ENCODE assay signal across 9 cellular contexts in the genomic region with DNA sequence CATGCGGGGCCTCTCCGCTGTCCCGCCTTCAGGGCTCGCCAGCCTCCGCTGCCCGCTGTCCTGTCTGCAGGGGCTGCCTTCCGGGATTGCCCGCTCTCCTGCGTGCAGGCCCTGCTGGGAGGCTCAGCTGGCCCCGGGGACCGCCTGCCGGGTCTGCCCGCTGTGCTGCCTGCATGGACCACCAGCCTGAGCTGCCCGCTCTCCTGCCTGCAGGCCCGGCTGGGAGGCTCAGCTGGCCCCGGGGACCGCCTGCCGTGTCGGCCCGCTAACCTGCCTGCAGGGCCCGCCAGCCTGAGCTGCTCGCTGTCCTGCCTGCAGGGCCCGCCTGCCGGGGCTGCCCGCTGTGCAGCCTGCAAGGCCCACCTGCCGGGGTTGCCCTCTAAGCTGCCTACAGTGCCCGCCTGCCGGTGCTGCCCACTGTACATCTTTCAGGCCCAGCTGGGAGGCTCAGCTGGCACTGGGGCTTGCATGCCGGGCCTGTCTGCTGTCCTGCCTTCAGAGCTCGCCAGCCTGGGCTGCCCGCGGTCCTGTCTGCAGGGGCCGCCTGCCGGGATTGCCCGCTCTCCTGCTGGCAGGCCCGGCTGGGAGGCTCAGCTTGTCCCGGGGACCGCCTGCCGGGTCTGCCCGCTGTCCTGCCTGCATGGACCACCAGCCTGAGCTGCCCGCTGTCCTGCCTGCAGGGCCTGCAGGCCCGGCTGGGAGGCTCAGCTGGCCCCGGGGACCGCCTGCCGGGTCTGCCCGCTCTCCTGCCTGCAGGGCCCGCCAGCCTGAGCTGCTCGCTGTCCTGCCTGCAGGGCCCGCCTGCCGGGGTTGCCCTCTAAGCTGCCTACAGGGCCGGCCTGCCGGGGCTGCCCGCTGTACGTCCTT.
DNase-seq lines count a peak whose midpoint lies in the region; ATAC-seq and TF ChIP-seq lines count a peak whose summit lies in the region.
"Had no signal": no experiment of that assay in that cellular context is flagged by ENCODE, and none has a peak within 500 bp of the region (broad histone marks: within the 10 kb centered on the region; RNA-seq: fewer than 3 reads in every experiment).

No MANE protein-coding gene starts in this region.

- H3F3A ChIP-seq in PC-9 (ENCODE audit: insufficient read depth, low read depth), result no peaks in the 10 kb centered on the region

- H3K27ac ChIP-seq in PC-9, result no peak overlapping the region
- H3K27ac ChIP-seq: HL-60 had no signal

- DNase-seq in PC-9 (no peak), memory B cell (ENCODE audit: low spot score in 2 of 2) (peak; percentile 41 to 50), epidermal melanocyte (ENCODE audit: insufficient read length, low spot score) (no peak)
- peak; percentile 75 for DNase-seq in activated naive CD4-positive, alpha-beta T cell treated with anti-CD3 and anti-CD28 coated beads, Interleukin-2, amount 10 ng/mL, durations not matched to agents 7 days and 5 days
- DNase-seq in stimulated activated naive B cell treated with anti-CD40 and anti-IgM and Interleukin-4, amounts not matched to agents 10 μg/mL and 1 μg/mL and 100 μg/mL, for 72 hours, result peak; percentile 66

- H3K79me2 ChIP-seq in PC-9 (ENCODE audit: low read depth), result no peaks in the 10 kb centered on the region

- POLR2A ChIA-PET in PC-9 (lab: Charles Lee; ENCODE audit: unreplicated experiment), result no interaction called here

- CTCF ChIA-PET in PC-9 (lab: Charles Lee), result no interaction called here
- CTCF ChIA-PET in activated naive CD4-positive, alpha-beta T cell treated with anti-CD3 and anti-CD28 coated beads, Interleukin-2, amount 10 ng/mL, durations not matched to agents 7 days and 5 days (lab: Charles Lee), result no interaction called here

- TF ChIP-seq CTCF in PC-9 (conservative IDR thresholded peaks at IDR 0.05), result no peak

- no peaks in the 10 kb centered on the region for H3K4me1 ChIP-seq in PC-9 (replicated peaks; ENCODE audit: insufficient read depth)

- H3K4me1 Mint-ChIP-seq in activated naive CD4-positive, alpha-beta T cell treated with anti-CD3 and anti-CD28 coated beads, Interleukin-2, amount 10 ng/mL, durations not matched to agents 7 days and 5 days, result peaks cover 8% of the 10 kb centered on the region
- peaks cover 7% of the 10 kb centered on the region for H3K4me1 Mint-ChIP-seq in memory B cell
- peaks cover 0 to 8% of the 10 kb centered on the region in 2 donors for H3K4me1 Mint-ChIP-seq in stimulated activated naive B cell treated with anti-CD40 and anti-IgM and Interleukin-4, amounts not matched to agents 10 μg/mL and 1 μg/mL and 100 μg/mL, for 72 hours

- H3K27ac Mint-ChIP-seq in activated naive CD4-positive, alpha-beta T cell treated with anti-CD3 and anti-CD28 coated beads, Interleukin-2, amount 10 ng/mL, durations not matched to agents 7 days and 5 days, result peak overlapping the region; percentile 71
- H3K27ac Mint-ChIP-seq in memory B cell, result peak overlapping the region; percentile 90
- H3K27ac Mint-ChIP-seq in stimulated activated naive B cell treated with anti-CD40 and anti-IgM and Interleukin-4, amounts not matched to agents 10 μg/mL and 1 μg/mL and 100 μg/mL, for 72 hours, result peak overlapping the region; percentile 82

- intact Hi-C loops in PC-9 (cut with micrococcal nuclease; ENCODE audit: unreplicated experiment), result no loop called here

- no peaks in the 10 kb centered on the region for H3K9me2 ChIP-seq in PC-9 (ENCODE audit: insufficient read depth)

- peaks cover 5% of the 10 kb centered on the region for H3K36me3 Mint-ChIP-seq in activated naive CD4-positive, alpha-beta T cell treated with anti-CD3 and anti-CD28 coated beads, Interleukin-2, amount 10 ng/mL, durations not matched to agents 7 days and 5 days
- H3K36me3 Mint-ChIP-seq in memory B cell, result no peaks in the 10 kb centered on the region
- H3K36me3 Mint-ChIP-seq in stimulated activated naive B cell treated with anti-CD40 and anti-IgM and Interleukin-4, amounts not matched to agents 10 μg/mL and 1 μg/mL and 100 μg/mL, for 72 hours, result peaks cover 11% of the 10 kb centered on the region in 2 donors

- H3K9me3 ChIP-seq in PC-9 (ENCODE audit: insufficient read depth, low read depth), result no peaks in the 10 kb centered on the region

- no peak overlapping the region for H3K4me3 ChIP-seq in PC-9

- peak; percentile 52 for ATAC-seq in GM21360 (IDR thresholded peaks at IDR 0.05; ENCODE audit: unreplicated experiment)
- ATAC-seq in memory B cell (ENCODE audit: low read depth), result peak; percentile 69
- peak; percentile 76 to 78 for ATAC-seq in stimulated activated naive B cell treated with anti-CD40 and anti-IgM and Interleukin-4, amounts not matched to agents 10 μg/mL and 1 μg/mL and 100 μg/mL, for 72 hours (replicated peaks)
- no peak for ATAC-seq in HG03025 (IDR thresholded peaks at IDR 0.05; ENCODE audit: low FRiP score, unreplicated experiment)
- ATAC-seq in HG02571 (IDR thresholded peaks at IDR 0.05; ENCODE audit: unreplicated experiment), result no peak

- no peaks in the 10 kb centered on the region for H3K27me3 ChIP-seq in PC-9 (ENCODE audit: insufficient read depth, low read depth)

- no peaks in the 10 kb centered on the region for H4K20me1 ChIP-seq in PC-9 (ENCODE audit: insufficient read depth)

- no TSS peak for BruUV-seq in PC-9 (replicated peaks; lab: Mats Ljungman, UMichigan)

- H3K4me2 ChIP-seq in PC-9, result peak overlapping the region; percentile 16; the same call in 1 of the 2 replicates

- peaks cover 43% of the 10 kb centered on the region for H3K9me3 Mint-ChIP-seq in activated naive CD4-positive, alpha-beta T cell treated with anti-CD3 and anti-CD28 coated beads, Interleukin-2, amount 10 ng/mL, durations not matched to agents 7 days and 5 days
- peaks cover 9% of the 10 kb centered on the region for H3K9me3 Mint-ChIP-seq in memory B cell
- peaks cover 26 to 34% of the 10 kb centered on the region in 2 donors for H3K9me3 Mint-ChIP-seq in stimulated activated naive B cell treated with anti-CD40 and anti-IgM and Interleukin-4, amounts not matched to agents 10 μg/mL and 1 μg/mL and 100 μg/mL, for 72 hours

- peak overlapping the region; percentile 60 for H3K4me3 Mint-ChIP-seq in activated naive CD4-positive, alpha-beta T cell treated with anti-CD3 and anti-CD28 coated beads, Interleukin-2, amount 10 ng/mL, durations not matched to agents 7 days and 5 days
- peak overlapping the region; percentile 89 for H3K4me3 Mint-ChIP-seq in memory B cell
- H3K4me3 Mint-ChIP-seq in stimulated activated naive B cell treated with anti-CD40 and anti-IgM and Interleukin-4, amounts not matched to agents 10 μg/mL and 1 μg/mL and 100 μg/mL, for 72 hours, result peak overlapping the region; percentile 78 to 89

- no peak overlapping the region for H2AFZ ChIP-seq in PC-9

- H3K36me3 ChIP-seq in PC-9 (ENCODE audit: low read depth), result no peaks in the 10 kb centered on the region

- H3K27me3 Mint-ChIP-seq in activated naive CD4-positive, alpha-beta T cell treated with anti-CD3 and anti-CD28 coated beads, Interleukin-2, amount 10 ng/mL, durations not matched to agents 7 days and 5 days, result no peaks in the 10 kb centered on the region
- H3K27me3 Mint-ChIP-seq in memory B cell, result no peaks in the 10 kb centered on the region
- no peaks in the 10 kb centered on the region for H3K27me3 Mint-ChIP-seq in stimulated activated naive B cell treated with anti-CD40 and anti-IgM and Interleukin-4, amounts not matched to agents 10 μg/mL and 1 μg/mL and 100 μg/mL, for 72 hours

Comparison
In these comparisons a context has a peak if more than half of its experiments do, and no peak if none do; other contexts are left out.
1. ATAC-seq: peak in GM21360 (single experiment), memory B cell (single experiment) and stimulated activated naive B cell treated with anti-CD40 and anti-IgM and Interleukin-4, amounts not matched to agents 10 μg/mL and 1 μg/mL and 100 μg/mL, for 72 hours (2 of 2); none in HG03025 (single experiment) and HG02571 (single experiment).
2. DNase-seq: peak in activated naive CD4-positive, alpha-beta T cell treated with anti-CD3 and anti-CD28 coated beads, Interleukin-2, amount 10 ng/mL, durations not matched to agents 7 days and 5 days (single experiment), memory B cell (2 of 2) and stimulated activated naive B cell treated with anti-CD40 and anti-IgM and Interleukin-4, amounts not matched to agents 10 μg/mL and 1 μg/mL and 100 μg/mL, for 72 hours (single experiment); none in PC-9 (0 of 2) and epidermal melanocyte (single experiment).
3. Peak in every context shown above with its lines, with median percentiles within 50 percentile points of each other: H3K27ac Mint-ChIP-seq and H3K4me3 Mint-ChIP-seq.